In genomic region chr6:108968746-108969316, GRCh38 we compare ENCODE assay signal across 29 cellular contexts.
DNase-seq lines count a peak whose midpoint lies in the region; ATAC-seq and TF ChIP-seq lines count a peak whose summit lies in the region.
"Had no signal": no experiment of that assay in that cellular context is flagged by ENCODE, and none has a peak within 500 bp of the region (broad histone marks: within the 10 kb centered on the region; RNA-seq: fewer than 3 reads in every experiment).

No MANE protein-coding gene starts in this region.

- H3K27ac ChIP-seq in BLaER1 treated with 17β-estradiol and CSF1 and Interleukin-3, amounts not matched to agents 10 nM and 100 nM = peak overlapping the region; percentile 79 to 98 (median 88); a peak in 21 of 22 replicates
- H3K27ac ChIP-seq in HL-60 (replicated peaks) (peak overlapping the region; percentile 76), left lung (peak overlapping the region in 1 of 2 donors; percentile 75), breast epithelium (no peak overlapping the region)
- H3K27ac ChIP-seq: brain microvascular endothelial cell, KMS-11, pancreas, right lobe of liver, tibial artery had no signal

- H3K36me3 ChIP-seq in BLaER1 treated with 17β-estradiol and CSF1 and Interleukin-3, amounts not matched to agents 10 nM and 100 nM = no peaks in the 10 kb centered on the region; a peak in 1 of 22 replicates
- no peaks in the 10 kb centered on the region for H3K36me3 ChIP-seq in left lung
- no peaks in the 10 kb centered on the region for H3K36me3 ChIP-seq in breast epithelium
- H3K36me3 ChIP-seq: brain microvascular endothelial cell, pancreas, right lobe of liver, tibial artery had no signal

- no peaks in the 10 kb centered on the region for H3K27me3 ChIP-seq in BLaER1 treated with 17β-estradiol and CSF1 and Interleukin-3, amounts not matched to agents 10 nM and 100 nM
- no peaks in the 10 kb centered on the region for H3K27me3 ChIP-seq in HL-60 (ENCODE audit: insufficient read depth, poor library complexity, severe bottlenecking)
- no peaks in the 10 kb centered on the region for H3K27me3 ChIP-seq in left lung
- H3K27me3 ChIP-seq in breast epithelium = no peaks in the 10 kb centered on the region
- H3K27me3 ChIP-seq: brain microvascular endothelial cell, pancreas, right lobe of liver, tibial artery had no signal

- TF ChIP-seq CTCF in HL-60 (IDR thresholded peaks at IDR 0.05; ENCODE audit: insufficient read depth, low read length) = no peak
- no peak for TF ChIP-seq CTCF in left lung (IDR thresholded peaks at IDR 0.05)
- TF ChIP-seq CTCF in breast epithelium (IDR thresholded peaks at IDR 0.05) = no peak

- H3K4me3 ChIP-seq in BLaER1 treated with 17β-estradiol and CSF1 and Interleukin-3, amounts not matched to agents 10 nM and 100 nM = no peak overlapping the region
- H3K4me3 ChIP-seq in HL-60 (replicated peaks; ENCODE audit: insufficient read depth, low read length) (no peak overlapping the region), left lung (no peak overlapping the region), breast epithelium (no peak overlapping the region)
- H3K4me3 ChIP-seq: pancreas, right lobe of liver, tibial artery had no signal

- H3K9me3 ChIP-seq in BLaER1 treated with 17β-estradiol and CSF1 and Interleukin-3, amounts not matched to agents 10 nM and 100 nM (replicated peaks in 1 of 11) = peaks cover 0 to 18% (median 0%) of the 10 kb centered on the region in 11 experiments; a peak in 8 of 22 replicates
- no peaks in the 10 kb centered on the region for H3K9me3 ChIP-seq in left lung
- no peaks in the 10 kb centered on the region for H3K9me3 ChIP-seq in breast epithelium
- H3K9me3 ChIP-seq: pancreas, right lobe of liver, tibial artery had no signal

- intact Hi-C loops in left lung (cut with DNase I) = no loop called here
- intact Hi-C loops in breast epithelium (cut with DNase I; ENCODE audit: low total_unique reads) = no loop called here

- H3K27me3 Mint-ChIP-seq in activated naive CD4-positive, alpha-beta T cell treated with anti-CD3 and anti-CD28 coated beads, Interleukin-2, amount 10 ng/mL, durations not matched to agents 7 days and 5 days = peaks cover 4% of the 10 kb centered on the region
- H3K27me3 Mint-ChIP-seq: activated T-cell treated with anti-CD3 and anti-CD28 coated beads, Interleukin-2, amount 50 U/mL, for 24 hours; CD4-positive, alpha-beta memory T cell; stimulated activated naive CD8-positive, alpha-beta T cell treated with anti-CD3 and anti-CD28 coated beads, Interleukin-15, Interleukin-2, amounts not matched to agents 100 ng/mL and 50 ng/mL, for 24 hours had no signal

- no peak for TF ChIP-seq POLR2A in breast epithelium (IDR thresholded peaks at IDR 0.05)

- H3K36me3 Mint-ChIP-seq in activated naive CD4-positive, alpha-beta T cell treated with anti-CD3 and anti-CD28 coated beads, Interleukin-2, amount 10 ng/mL, durations not matched to agents 7 days and 5 days = no peaks in the 10 kb centered on the region

- peak overlapping the region in 9 of 11 experiments; percentile 78 to 92 (median 84); a peak in 19 of 22 replicates for H3K4me2 ChIP-seq in BLaER1 treated with 17β-estradiol and CSF1 and Interleukin-3, amounts not matched to agents 10 nM and 100 nM
- H3K4me2 ChIP-seq: KMS-11 had no signal

- H4K20me1 ChIP-seq in BLaER1 treated with 17β-estradiol and CSF1 and Interleukin-3, amounts not matched to agents 10 nM and 100 nM = no peaks in the 10 kb centered on the region

- peaks cover 13% of the 10 kb centered on the region for H3K4me1 Mint-ChIP-seq in activated naive CD4-positive, alpha-beta T cell treated with anti-CD3 and anti-CD28 coated beads, Interleukin-2, amount 10 ng/mL, durations not matched to agents 7 days and 5 days

- H3K4me3 Mint-ChIP-seq in activated naive CD4-positive, alpha-beta T cell treated with anti-CD3 and anti-CD28 coated beads, Interleukin-2, amount 10 ng/mL, durations not matched to agents 7 days and 5 days = no peak overlapping the region
- H3K4me3 Mint-ChIP-seq: activated T-cell treated with anti-CD3 and anti-CD28 coated beads, Interleukin-2, amount 50 U/mL, for 24 hours; CD4-positive, alpha-beta memory T cell; nephron progenitor cell; stimulated activated naive CD8-positive, alpha-beta T cell treated with anti-CD3 and anti-CD28 coated beads, Interleukin-15, Interleukin-2, amounts not matched to agents 100 ng/mL and 50 ng/mL, for 24 hours had no signal

- DNase-seq in HL-60 (ENCODE audit: low read depth in 1 of 2, low spot score in 1 of 2) (peak in 1 of 2 experiments; percentile 55), OCI-M1 (lab: John Stamatoyannopoulos, UW) (peak; percentile 39), left lung (no peak), COLO829 (ENCODE audit: low spot score) (no peak), breast epithelium (ENCODE audit: low spot score in 2 of 2) (no peak)
- DNase-seq in activated naive CD4-positive, alpha-beta T cell treated with anti-CD3 and anti-CD28 coated beads, Interleukin-2, amount 10 ng/mL, durations not matched to agents 7 days and 5 days = no peak
- DNase-seq: activated T-cell treated with anti-CD3 and anti-CD28 coated beads, Interleukin-2, amount 50 U/mL, for 24 hours; brain microvascular endothelial cell; CD4-positive, alpha-beta memory T cell; DMS153; effector CD8-positive, alpha-beta T cell; erythroblast; foreskin fibroblast; GOT3; hippocampal formation; immature natural killer cell; NCI-H1048; NCI-H1694 treated with DMSO at 0.1 percent for 48 hours; NCI-H2171 treated with DMSO at 0.1 percent for 48 hours; NCI-H524 treated with DMSO at 0.1 percent for 48 hours; nephron progenitor cell; pancreas; right lobe of liver; stimulated activated CD4-positive, alpha-beta T cell treated with anti-CD3 and anti-CD28 coated beads, Interleukin-15, amount 100 ng/mL, for 24 hours; tibial artery had no signal

- no peaks in the 10 kb centered on the region for H3K9me3 Mint-ChIP-seq in activated naive CD4-positive, alpha-beta T cell treated with anti-CD3 and anti-CD28 coated beads, Interleukin-2, amount 10 ng/mL, durations not matched to agents 7 days and 5 days
- H3K9me3 Mint-ChIP-seq: activated T-cell treated with anti-CD3 and anti-CD28 coated beads, Interleukin-2, amount 50 U/mL, for 24 hours; CD4-positive, alpha-beta memory T cell; immature natural killer cell; nephron progenitor cell; stimulated activated naive CD8-positive, alpha-beta T cell treated with anti-CD3 and anti-CD28 coated beads, Interleukin-15, Interleukin-2, amounts not matched to agents 100 ng/mL and 50 ng/mL, for 24 hours had no signal

- H3K9ac ChIP-seq in BLaER1 treated with 17β-estradiol and CSF1 and Interleukin-3, amounts not matched to agents 10 nM and 100 nM = peak overlapping the region in 6 of 11 experiments; percentile 3 to 89 (median 82); a peak in 9 of 22 replicates
- H3K9ac ChIP-seq: KMS-11 had no signal

- no peak overlapping the region for H3K27ac Mint-ChIP-seq in activated naive CD4-positive, alpha-beta T cell treated with anti-CD3 and anti-CD28 coated beads, Interleukin-2, amount 10 ng/mL, durations not matched to agents 7 days and 5 days
- H3K27ac Mint-ChIP-seq: activated T-cell treated with anti-CD3 and anti-CD28 coated beads, Interleukin-2, amount 50 U/mL, for 24 hours; stimulated activated naive CD8-positive, alpha-beta T cell treated with anti-CD3 and anti-CD28 coated beads, Interleukin-15, Interleukin-2, amounts not matched to agents 100 ng/mL and 50 ng/mL, for 24 hours had no signal

- CTCF ChIA-PET in activated naive CD4-positive, alpha-beta T cell treated with anti-CD3 and anti-CD28 coated beads, Interleukin-2, amount 10 ng/mL, durations not matched to agents 7 days and 5 days (lab: Charles Lee) = interaction anchor here (0.8 to 1.1 kb wide), 2 partner anchors 52 to 1205 kb away, joined by 3 read pairs; no protein-coding TSS in a partner anchor

- H3K4me1 ChIP-seq in BLaER1 treated with 17β-estradiol and CSF1 and Interleukin-3, amounts not matched to agents 10 nM and 100 nM = peaks cover 29 to 79% (median 56%) of the 10 kb centered on the region in 10 experiments
- H3K4me1 ChIP-seq in left lung (peaks cover 14 to 44% of the 10 kb centered on the region in 2 donors), breast epithelium (no peaks in the 10 kb centered on the region)

- ATAC-seq in left lung (peak; percentile 16), HG03025 (IDR thresholded peaks at IDR 0.05; ENCODE audit: low FRiP score, unreplicated experiment) (no peak)
- ATAC-seq: right lobe of liver had no signal

Comparison
In these comparisons a context has a peak if more than half of its experiments do, and no peak if none do; other contexts are left out.
1. H3K27ac ChIP-seq: peak in BLaER1 treated with 17β-estradiol and CSF1 and Interleukin-3, amounts not matched to agents 10 nM and 100 nM (11 of 11) and HL-60 (single experiment); none in breast epithelium (0 of 2).